In the genomic region with DNA sequence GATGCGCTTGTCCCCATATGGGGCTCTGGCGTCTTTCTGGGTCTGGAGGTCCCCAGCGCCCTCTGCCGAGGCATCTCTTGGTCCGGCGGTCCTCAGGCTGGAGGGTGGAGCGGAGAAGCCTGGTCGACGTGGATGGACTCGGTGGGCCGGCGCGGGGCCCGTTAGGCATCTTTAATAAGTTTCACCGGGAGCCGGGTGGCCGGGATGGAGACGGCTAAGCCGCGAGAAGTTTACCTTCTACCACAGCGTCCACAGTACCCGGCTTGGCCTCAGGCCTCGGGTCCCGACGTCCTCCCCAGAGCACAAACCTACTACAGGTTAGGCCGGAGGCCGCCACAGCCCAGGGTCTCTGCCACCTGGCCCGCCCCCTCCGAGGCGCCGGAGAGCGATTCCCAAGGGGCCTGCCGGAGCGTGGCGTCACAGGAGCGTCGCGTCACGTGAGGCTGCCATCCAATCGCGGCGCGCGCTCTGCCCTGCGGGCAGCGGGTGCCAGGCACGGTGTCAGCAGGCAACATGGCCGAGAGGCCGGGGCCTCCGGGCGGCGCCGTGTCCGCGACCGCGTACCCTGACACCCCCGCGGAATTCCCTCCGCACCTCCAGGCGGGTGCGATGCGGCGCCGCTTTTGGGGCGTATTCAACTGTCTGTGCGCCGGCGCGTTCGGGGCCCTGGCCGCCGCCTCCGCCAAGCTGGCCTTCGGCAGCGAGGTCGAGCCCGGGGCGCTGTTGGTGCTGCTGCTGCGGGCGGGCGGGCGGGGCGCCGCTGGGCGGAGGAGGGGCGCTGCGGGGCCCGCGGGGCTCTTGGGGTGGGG, we compare ENCODE assay signal across 1 cellular context.
TF ChIP-seq lines count a peak whose summit lies in the region.

A gene (plus strand): TSS at position 501 of the 809 bp plus-strand sequence. CDS start 13 bp downstream, at position 514.

TF ChIP-seq in SK-N-SH treated with all-trans-retinoic acid at 6 μM for 48 hours, 23 proteins besides CTCF, POLR2A, EP300 and RAD21 (continued from another document):
- TF ChIP-seq, protein P1, sequence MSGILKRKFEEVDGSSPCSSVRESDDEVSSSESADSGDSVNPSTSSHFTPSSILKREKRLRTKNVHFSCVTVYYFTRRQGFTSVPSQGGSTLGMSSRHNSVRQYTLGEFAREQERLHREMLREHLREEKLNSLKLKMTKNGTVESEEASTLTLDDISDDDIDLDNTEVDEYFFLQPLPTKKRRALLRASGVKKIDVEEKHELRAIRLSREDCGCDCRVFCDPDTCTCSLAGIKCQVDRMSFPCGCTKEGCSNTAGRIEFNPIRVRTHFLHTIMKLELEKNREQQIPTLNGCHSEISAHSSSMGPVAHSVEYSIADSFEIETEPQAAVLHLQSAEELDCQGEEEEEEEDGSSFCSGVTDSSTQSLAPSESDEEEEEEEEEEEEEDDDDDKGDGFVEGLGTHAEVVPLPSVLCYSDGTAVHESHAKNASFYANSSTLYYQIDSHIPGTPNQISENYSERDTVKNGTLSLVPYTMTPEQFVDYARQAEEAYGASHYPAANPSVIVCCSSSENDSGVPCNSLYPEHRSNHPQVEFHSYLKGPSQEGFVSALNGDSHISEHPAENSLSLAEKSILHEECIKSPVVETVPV (CRISPR knock-in tag; IDR thresholded peaks at IDR 0.05), result no peak
- TF ChIP-seq ESRRG (CRISPR knock-in tag; IDR thresholded peaks at IDR 0.05), result no peak
